Comparison of ENCODE assay signal across 8 cellular contexts in genomic region chr20:23357767-23358562, GRCh38. TPM values are rescaled to one million over a fixed set of nuclear protein-coding genes. Genes with fewer than 3 reads are reported as not detected.
DNase-seq lines count a peak whose midpoint lies in the region; ATAC-seq and TF ChIP-seq lines count a peak whose summit lies in the region.

No MANE protein-coding gene starts in this region.

- peak overlapping the region; percentile 93 for H3K4me3 Mint-ChIP-seq in progenitor cell of endocrine pancreas (ENCODE audit: low read depth)

- intact Hi-C loops in left ventricle myocardium superior (cut with micrococcal nuclease): no loop called here

- no peaks in the 10 kb centered on the region for H3K27me3 Mint-ChIP-seq in progenitor cell of endocrine pancreas

- peak overlapping the region; percentile 98 for H3K27ac Mint-ChIP-seq in progenitor cell of endocrine pancreas

- DNase-seq in NCI-H187 (lab: John Stamatoyannopoulos, UW) (peak; percentile 86 to 87), T-helper 2 cell (peak; percentile 98 to 100 (median 100)), anterior cingulate cortex (lab: John Stamatoyannopoulos, UW) (peak; percentile 74 to 100 (median 99)), left ventricle myocardium superior (peak; percentile 100), progenitor cell of endocrine pancreas (ENCODE audit: low spot score, unreplicated experiment) (peak; percentile 100), ureter (ENCODE audit: low spot score) (peak; percentile 100)

- H3K36me3 Mint-ChIP-seq in progenitor cell of endocrine pancreas (ENCODE audit: insufficient read depth): no peaks in the 10 kb centered on the region

- ATAC-seq in GM18502 (IDR thresholded peaks at IDR 0.05; ENCODE audit: poor library complexity, unreplicated experiment) (peak; percentile 80), HG02943 (IDR thresholded peaks at IDR 0.05; ENCODE audit: low read depth, unreplicated experiment) (peak; percentile 69), left ventricle myocardium superior (peak; percentile 80)

- TF ChIP-seq CTCF in progenitor cell of endocrine pancreas (IDR thresholded peaks at IDR 0.05; ENCODE audit: unreplicated experiment): peak; percentile 23

- H3K4me1 Mint-ChIP-seq in progenitor cell of endocrine pancreas (ENCODE audit: low read depth): peaks cover 26% of the 10 kb centered on the region

- no peaks in the 10 kb centered on the region for H3K9me3 Mint-ChIP-seq in progenitor cell of endocrine pancreas (ENCODE audit: low read depth)

RNA-seq across cellular contexts. Expression of gene GZF1, which starts 4.0 kb away (rescaled TPM):
- 26.7 TPM for total RNA-seq in left ventricle myocardium superior
- total RNA-seq in progenitor cell of endocrine pancreas: 14.3 and 17.8 TPM in 2 replicates
- total RNA-seq in ureter: 11.2 TPM

RNA-seq across cellular contexts. Expression of gene NXT1, which starts 7.4 kb away (rescaled TPM):
- total RNA-seq in left ventricle myocardium superior: 6.0 TPM
- total RNA-seq in progenitor cell of endocrine pancreas: 19.2 and 21.2 TPM in 2 replicates
- 30.8 TPM for total RNA-seq in ureter

Comparison
In these comparisons a context has a peak if more than half of its experiments do, and no peak if none do; other contexts are left out.
1. Peak in every context shown above with its lines: DNase-seq and ATAC-seq.